ENCODE assay signal across 9 cellular contexts in genomic region chr2:237512774-237513466, GRCh38. TPM values are rescaled to one million over a fixed set of nuclear protein-coding genes. Genes with fewer than 3 reads are reported as not detected.
DNase-seq lines count a peak whose midpoint lies in the region; ATAC-seq, FAIRE-seq and TF ChIP-seq lines count a peak whose summit lies in the region.
"Had no signal": no experiment of that assay in that cellular context is flagged by ENCODE, and none has a peak within 500 bp of the region (broad histone marks: within the 10 kb centered on the region; RNA-seq: fewer than 3 reads in every experiment).

No MANE protein-coding gene starts in this region.

- CTCF ChIA-PET in Caco-2 (lab: Charles Lee) (interaction anchor here (0.5 to 5.5 kb wide), 18 partner anchors 8 to 1819 kb away, joined by 3 to 131 read pairs (median 5); partner anchors contain the start of gene RAB17), activated B cell treated with CpG ODN at 0.5 μM for 24 hours (lab: Charles Lee) (interaction anchor here (0.6 to 3.1 kb wide), 24 partner anchors 10 to 1747 kb away, joined by 3 to 119 read pairs (median 4); no protein-coding TSS in a partner anchor)

- ATAC-seq in HG02759 (IDR thresholded peaks at IDR 0.05; ENCODE audit: unreplicated experiment) (peak; percentile 59), activated B cell treated with CpG ODN at 0.5 μM for 24 hours (ENCODE audit: low read depth) (peak; percentile 64), GM18858 (IDR thresholded peaks at IDR 0.05; ENCODE audit: unreplicated experiment) (no peak)

- no peaks in the 10 kb centered on the region for H3K36me3 ChIP-seq in Caco-2 (ENCODE audit: control insufficient read depth, insufficient read depth, low read length)
- no peaks in the 10 kb centered on the region for H3K36me3 ChIP-seq in kidney (ENCODE audit: control insufficient read depth in 1 of 2, insufficient read depth in 2 of 2, low read length in 2 of 2)

- intact Hi-C loops in Caco-2 (cut with micrococcal nuclease; ENCODE audit: unreplicated experiment): loop anchor here (1.0 to 5.0 kb wide), 4 partner anchors 41 to 261 kb away; no protein-coding TSS in a partner anchor
- intact Hi-C loops in activated B cell treated with CpG ODN at 0.5 μM for 24 hours (cut with micrococcal nuclease): loop anchor here (1.0 to 2.0 kb wide), 4 partner anchors 59 to 261 kb away; no protein-coding TSS in a partner anchor
- intact Hi-C loops in kidney (cut with DNase I): no loop called here

- H3K4me1 Mint-ChIP-seq in Caco-2 (ENCODE audit: low read depth, unreplicated experiment) (no peaks in the 10 kb centered on the region), activated B cell treated with CpG ODN at 0.5 μM for 24 hours (no peaks in the 10 kb centered on the region)

- H3K27me3 Mint-ChIP-seq in Caco-2 (ENCODE audit: insufficient read depth, unreplicated experiment) (no peaks in the 10 kb centered on the region), activated B cell treated with CpG ODN at 0.5 μM for 24 hours (peaks cover 5% of the 10 kb centered on the region)

- H3K9me3 ChIP-seq in Caco-2 (no peaks in the 10 kb centered on the region), kidney (ENCODE audit: control insufficient read depth in 1 of 2, low read length in 2 of 2) (no peaks in the 10 kb centered on the region)

- no peak overlapping the region for H3K9ac ChIP-seq in kidney (ENCODE audit: low read length in 2 of 2)

- H3K4me1 ChIP-seq in Caco-2 (no peaks in the 10 kb centered on the region), kidney (ENCODE audit: control insufficient read depth in 1 of 2, insufficient read depth in 1 of 2, low read depth in 1 of 2, low read length in 2 of 2) (no peaks in the 10 kb centered on the region)

- peak; percentile 63 for FAIRE-seq in kidney (lab: Jason Lieb, UNC)

- H3K4me3 Mint-ChIP-seq in Caco-2 (ENCODE audit: unreplicated experiment): no peak overlapping the region
- H3K4me3 Mint-ChIP-seq in activated B cell treated with CpG ODN at 0.5 μM for 24 hours: no peak overlapping the region
- H3K4me3 Mint-ChIP-seq: T-helper 1 cell treated with Interleukin-12 subunit alpha and Interleukin-12 subunit beta and Interleukin-4 antibody, amounts not matched to agents 30 μg/mL and 1 μg/mL, for 36 hours had no signal

- H3K27me3 ChIP-seq in Caco-2 (replicated peaks; ENCODE audit: control insufficient read depth, insufficient read depth, low read length): no peaks in the 10 kb centered on the region

- H3K4me3 ChIP-seq in Caco-2 (ENCODE audit: low read depth, low read length) (no peak overlapping the region), cardiac fibroblast (replicated peaks in 1 of 2; ENCODE audit: low read depth in 2 of 2, low read length in 2 of 2) (no peak overlapping the region), kidney (ENCODE audit: low read length in 2 of 2) (no peak overlapping the region)

- BruUV-seq in Caco-2 (replicated peaks; lab: Mats Ljungman, UMichigan): no TSS peak

- peak; percentile 83 to 84 for DNase-seq in Caco-2
- peak; percentile 83 for DNase-seq in NCI-H345 (lab: John Stamatoyannopoulos, UW)
- DNase-seq in activated B cell treated with CpG ODN at 0.5 μM for 24 hours: peak; percentile 58
- peak; percentile 90 to 92 for DNase-seq in cardiac fibroblast (ENCODE audit: low read depth in 2 of 2)
- DNase-seq in kidney: peak; percentile 94
- DNase-seq in stimulated activated CD4-positive, alpha-beta T cell treated with anti-CD3 and anti-CD28 coated beads, Interleukin-15, amount 100 ng/mL, for 48 hours (ENCODE audit: low read depth in 2 of 2): peak; percentile 61 to 69

- TF ChIP-seq CTCF in Caco-2 (IDR thresholded peaks at IDR 0.05; ENCODE audit: insufficient read depth in 1 of 2, low read depth in 1 of 2, low read length in 1 of 2, severe bottlenecking in 1 of 2, unreplicated experiment in 1 of 2) (peak; percentile 88 to 89), activated B cell treated with CpG ODN at 0.5 μM for 24 hours (IDR thresholded peaks at IDR 0.05) (no peak), cardiac fibroblast (IDR thresholded peaks at IDR 0.05; ENCODE audit: low read depth, low read length) (peak; percentile 86), kidney (IDR thresholded peaks at IDR 0.05; ENCODE audit: borderline replicate concordance, extremely low read depth, insufficient read depth) (peak; percentile 97)

- H3K27ac ChIP-seq in kidney (ENCODE audit: low read depth in 2 of 2, low read length in 2 of 2): no peak overlapping the region

- H3K9me3 Mint-ChIP-seq in Caco-2 (ENCODE audit: unreplicated experiment) (no peaks in the 10 kb centered on the region), activated B cell treated with CpG ODN at 0.5 μM for 24 hours (no peaks in the 10 kb centered on the region)
- H3K9me3 Mint-ChIP-seq: T-helper 1 cell treated with Interleukin-12 subunit alpha and Interleukin-12 subunit beta and Interleukin-4 antibody, amounts not matched to agents 30 μg/mL and 1 μg/mL, for 36 hours had no signal

- POLR2A ChIA-PET in Caco-2 (lab: Charles Lee) (no interaction called here), activated B cell treated with CpG ODN at 0.5 μM for 24 hours (lab: Charles Lee) (interaction anchor here (0.6 to 0.9 kb wide), 3 partner anchors 34 to 65 kb away, joined by 3 to 5 read pairs (median 4); no protein-coding TSS in a partner anchor)

- no peak overlapping the region for H3K27ac Mint-ChIP-seq in Caco-2 (ENCODE audit: unreplicated experiment)
- no peak overlapping the region for H3K27ac Mint-ChIP-seq in activated B cell treated with CpG ODN at 0.5 μM for 24 hours
- H3K27ac Mint-ChIP-seq: T-helper 1 cell treated with Interleukin-12 subunit alpha and Interleukin-12 subunit beta and Interleukin-4 antibody, amounts not matched to agents 30 μg/mL and 1 μg/mL, for 36 hours had no signal

- H3K36me3 Mint-ChIP-seq in Caco-2 (ENCODE audit: insufficient read depth, unreplicated experiment) (no peaks in the 10 kb centered on the region), activated B cell treated with CpG ODN at 0.5 μM for 24 hours (ENCODE audit: low read depth) (no peaks in the 10 kb centered on the region)

RNA-seq across cellular contexts. Expression of gene MLPH, which starts 25.9 kb away (rescaled TPM):
- total RNA-seq in Caco-2 (2022) (not detected in 2 replicates), activated B cell treated with CpG ODN at 0.5 μM for 24 hours (not detected in 2 replicates), kidney (9.6 TPM)
- polyA plus RNA-seq in kidney (ENCODE audit: insufficient read depth, low read depth, low replicate concordance): 4.6 TPM

RNA-seq across cellular contexts. Expression of gene PRLH, which starts 53.5 kb away (rescaled TPM):
- not detected in 2 replicates for total RNA-seq in Caco-2 (2022)
- total RNA-seq in activated B cell treated with CpG ODN at 0.5 μM for 24 hours: not detected in 2 replicates
- total RNA-seq in kidney: not detected
- not detected for polyA plus RNA-seq in kidney (ENCODE audit: insufficient read depth, low read depth, low replicate concordance)
